ENCODE assay signal across 1 cellular context in the genomic region with DNA sequence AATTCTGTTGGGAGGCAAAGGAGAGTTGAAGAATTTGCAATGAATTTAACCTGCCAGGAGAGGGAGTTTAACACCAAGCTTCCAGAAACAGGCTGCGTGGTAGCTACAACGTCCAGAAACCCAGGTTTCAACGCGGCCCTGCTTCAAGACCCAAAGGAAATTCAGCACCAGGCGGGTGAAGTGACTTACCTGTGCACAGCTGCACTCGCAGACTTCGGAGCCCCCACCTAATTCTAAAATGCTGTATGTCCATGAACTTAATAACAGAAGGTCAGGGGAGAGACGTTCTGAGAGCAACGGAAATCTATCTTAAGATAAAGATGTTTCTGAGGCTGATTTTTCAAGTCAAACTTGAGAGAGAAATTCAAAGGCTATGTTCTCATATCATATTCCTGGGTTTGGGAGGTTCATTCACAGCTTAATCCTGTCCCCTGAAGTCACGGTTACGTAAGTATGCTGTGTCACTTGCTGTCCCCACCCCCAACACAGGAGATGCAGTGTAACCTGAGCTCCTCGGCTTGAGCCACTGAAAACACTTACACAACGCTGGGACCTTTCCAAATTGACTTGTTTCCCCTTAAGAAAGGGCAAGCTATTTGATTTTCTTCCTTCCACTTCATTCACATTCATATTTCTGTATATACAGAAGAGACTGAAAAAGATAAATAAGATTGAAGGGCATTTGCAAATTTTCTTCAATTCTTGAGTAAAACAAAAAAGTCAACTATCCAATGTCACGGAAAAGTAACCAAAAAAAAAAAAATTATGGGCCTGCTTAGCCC.
A peak's percentile ranks its signal among the peaks of the same experiment; 100 is the strongest.
TF ChIP-seq lines count a peak whose summit lies in the region.

No MANE protein-coding gene starts in this region.

TF ChIP-seq in K562, 482 proteins besides CTCF, POLR2A, EP300 and RAD21 (continued from another document and continues in another):
- TF ChIP-seq, protein P1, sequence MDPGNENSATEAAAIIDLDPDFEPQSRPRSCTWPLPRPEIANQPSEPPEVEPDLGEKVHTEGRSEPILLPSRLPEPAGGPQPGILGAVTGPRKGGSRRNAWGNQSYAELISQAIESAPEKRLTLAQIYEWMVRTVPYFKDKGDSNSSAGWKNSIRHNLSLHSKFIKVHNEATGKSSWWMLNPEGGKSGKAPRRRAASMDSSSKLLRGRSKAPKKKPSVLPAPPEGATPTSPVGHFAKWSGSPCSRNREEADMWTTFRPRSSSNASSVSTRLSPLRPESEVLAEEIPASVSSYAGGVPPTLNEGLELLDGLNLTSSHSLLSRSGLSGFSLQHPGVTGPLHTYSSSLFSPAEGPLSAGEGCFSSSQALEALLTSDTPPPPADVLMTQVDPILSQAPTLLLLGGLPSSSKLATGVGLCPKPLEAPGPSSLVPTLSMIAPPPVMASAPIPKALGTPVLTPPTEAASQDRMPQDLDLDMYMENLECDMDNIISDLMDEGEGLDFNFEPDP (CRISPR knock-in tag; IDR thresholded peaks at IDR 0.05) = no peak
- TF ChIP-seq, protein P2, sequence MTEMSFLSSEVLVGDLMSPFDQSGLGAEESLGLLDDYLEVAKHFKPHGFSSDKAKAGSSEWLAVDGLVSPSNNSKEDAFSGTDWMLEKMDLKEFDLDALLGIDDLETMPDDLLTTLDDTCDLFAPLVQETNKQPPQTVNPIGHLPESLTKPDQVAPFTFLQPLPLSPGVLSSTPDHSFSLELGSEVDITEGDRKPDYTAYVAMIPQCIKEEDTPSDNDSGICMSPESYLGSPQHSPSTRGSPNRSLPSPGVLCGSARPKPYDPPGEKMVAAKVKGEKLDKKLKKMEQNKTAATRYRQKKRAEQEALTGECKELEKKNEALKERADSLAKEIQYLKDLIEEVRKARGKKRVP (CRISPR knock-in tag; IDR thresholded peaks at IDR 0.05) = no peak
- TF ChIP-seq, protein P3, sequence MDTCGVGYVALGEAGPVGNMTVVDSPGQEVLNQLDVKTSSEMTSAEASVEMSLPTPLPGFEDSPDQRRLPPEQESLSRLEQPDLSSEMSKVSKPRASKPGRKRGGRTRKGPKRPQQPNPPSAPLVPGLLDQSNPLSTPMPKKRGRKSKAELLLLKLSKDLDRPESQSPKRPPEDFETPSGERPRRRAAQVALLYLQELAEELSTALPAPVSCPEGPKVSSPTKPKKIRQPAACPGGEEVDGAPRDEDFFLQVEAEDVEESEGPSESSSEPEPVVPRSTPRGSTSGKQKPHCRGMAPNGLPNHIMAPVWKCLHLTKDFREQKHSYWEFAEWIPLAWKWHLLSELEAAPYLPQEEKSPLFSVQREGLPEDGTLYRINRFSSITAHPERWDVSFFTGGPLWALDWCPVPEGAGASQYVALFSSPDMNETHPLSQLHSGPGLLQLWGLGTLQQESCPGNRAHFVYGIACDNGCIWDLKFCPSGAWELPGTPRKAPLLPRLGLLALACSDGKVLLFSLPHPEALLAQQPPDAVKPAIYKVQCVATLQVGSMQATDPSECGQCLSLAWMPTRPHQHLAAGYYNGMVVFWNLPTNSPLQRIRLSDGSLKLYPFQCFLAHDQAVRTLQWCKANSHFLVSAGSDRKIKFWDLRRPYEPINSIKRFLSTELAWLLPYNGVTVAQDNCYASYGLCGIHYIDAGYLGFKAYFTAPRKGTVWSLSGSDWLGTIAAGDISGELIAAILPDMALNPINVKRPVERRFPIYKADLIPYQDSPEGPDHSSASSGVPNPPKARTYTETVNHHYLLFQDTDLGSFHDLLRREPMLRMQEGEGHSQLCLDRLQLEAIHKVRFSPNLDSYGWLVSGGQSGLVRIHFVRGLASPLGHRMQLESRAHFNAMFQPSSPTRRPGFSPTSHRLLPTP (IDR thresholded peaks at IDR 0.05; ENCODE audit: borderline replicate concordance, extremely low read depth, insufficient read length) = no peak
- TF ChIP-seq NR3C1 (CRISPR knock-in tag; IDR thresholded peaks at IDR 0.05) (no peak), HNRNPK (IDR thresholded peaks at IDR 0.05; ENCODE audit: low read depth, low read length, poor library complexity, severe bottlenecking) (no peak), SMARCE1 (IDR thresholded peaks at IDR 0.05) (no peak), TBL1XR1 (IDR thresholded peaks at IDR 0.05; ENCODE audit: low read length in 2 of 2) (peak in 1 of 2 experiments; percentile 85; a peak in 1 of 4 replicates), CAMTA2 (CRISPR knock-in tag; conservative IDR thresholded peaks at IDR 0.05) (no peak), ZNF77 (CRISPR knock-in tag; IDR thresholded peaks at IDR 0.05) (no peak), STAG1 (CRISPR knock-in tag; IDR thresholded peaks at IDR 0.05; ENCODE audit: borderline replicate concordance) (no peak), RB1 (IDR thresholded peaks at IDR 0.05; ENCODE audit: low read depth) (no peak), ZNF717 (CRISPR knock-in tag; IDR thresholded peaks at IDR 0.05) (no peak), PHB (CRISPR knock-in tag; IDR thresholded peaks at IDR 0.05) (no peak), SNRNP70 (optimal IDR thresholded peaks at IDR 0.05; ENCODE audit: low read depth, low read length) (no peak), ZNF146 (CRISPR knock-in tag; IDR thresholded peaks at IDR 0.05; ENCODE audit: unreplicated experiment) (no peak), ZNF408 (CRISPR knock-in tag; IDR thresholded peaks at IDR 0.05; ENCODE audit: low read depth) (no peak), ZNF140 (CRISPR knock-in tag; IDR thresholded peaks at IDR 0.05) (no peak), XRCC5 (IDR thresholded peaks at IDR 0.05; ENCODE audit: low read depth, low read length) (peak; percentile 40; the same call in 1 of the 2 replicates), SMAD3 (CRISPR knock-in tag; conservative IDR thresholded peaks at IDR 0.05) (no peak), ZNF324 (CRISPR knock-in tag; IDR thresholded peaks at IDR 0.05) (0 out of 2 replicates have a peak, but pooled peaks have one; percentile 13), FOXK1 (CRISPR knock-in tag; IDR thresholded peaks at IDR 0.05; ENCODE audit: borderline replicate concordance) (0 out of 2 replicates have a peak, but pooled peaks have one; percentile 31), HMGN3 (IDR thresholded peaks at IDR 0.05; ENCODE audit: borderline replicate concordance, extremely low read depth, insufficient read length, low read depth, low read length) (no peak), ZNF124 (CRISPR knock-in tag; IDR thresholded peaks at IDR 0.05) (no peak), ZNF384 (IDR thresholded peaks at IDR 0.05; ENCODE audit: low read depth, low read length) (peak; percentile 18; the same call in 1 of the 2 replicates), ZBTB17 (CRISPR knock-in tag; IDR thresholded peaks at IDR 0.05) (0 out of 2 replicates have a peak, but pooled peaks have one; percentile 43)
- TF ChIP-seq, protein P4, sequence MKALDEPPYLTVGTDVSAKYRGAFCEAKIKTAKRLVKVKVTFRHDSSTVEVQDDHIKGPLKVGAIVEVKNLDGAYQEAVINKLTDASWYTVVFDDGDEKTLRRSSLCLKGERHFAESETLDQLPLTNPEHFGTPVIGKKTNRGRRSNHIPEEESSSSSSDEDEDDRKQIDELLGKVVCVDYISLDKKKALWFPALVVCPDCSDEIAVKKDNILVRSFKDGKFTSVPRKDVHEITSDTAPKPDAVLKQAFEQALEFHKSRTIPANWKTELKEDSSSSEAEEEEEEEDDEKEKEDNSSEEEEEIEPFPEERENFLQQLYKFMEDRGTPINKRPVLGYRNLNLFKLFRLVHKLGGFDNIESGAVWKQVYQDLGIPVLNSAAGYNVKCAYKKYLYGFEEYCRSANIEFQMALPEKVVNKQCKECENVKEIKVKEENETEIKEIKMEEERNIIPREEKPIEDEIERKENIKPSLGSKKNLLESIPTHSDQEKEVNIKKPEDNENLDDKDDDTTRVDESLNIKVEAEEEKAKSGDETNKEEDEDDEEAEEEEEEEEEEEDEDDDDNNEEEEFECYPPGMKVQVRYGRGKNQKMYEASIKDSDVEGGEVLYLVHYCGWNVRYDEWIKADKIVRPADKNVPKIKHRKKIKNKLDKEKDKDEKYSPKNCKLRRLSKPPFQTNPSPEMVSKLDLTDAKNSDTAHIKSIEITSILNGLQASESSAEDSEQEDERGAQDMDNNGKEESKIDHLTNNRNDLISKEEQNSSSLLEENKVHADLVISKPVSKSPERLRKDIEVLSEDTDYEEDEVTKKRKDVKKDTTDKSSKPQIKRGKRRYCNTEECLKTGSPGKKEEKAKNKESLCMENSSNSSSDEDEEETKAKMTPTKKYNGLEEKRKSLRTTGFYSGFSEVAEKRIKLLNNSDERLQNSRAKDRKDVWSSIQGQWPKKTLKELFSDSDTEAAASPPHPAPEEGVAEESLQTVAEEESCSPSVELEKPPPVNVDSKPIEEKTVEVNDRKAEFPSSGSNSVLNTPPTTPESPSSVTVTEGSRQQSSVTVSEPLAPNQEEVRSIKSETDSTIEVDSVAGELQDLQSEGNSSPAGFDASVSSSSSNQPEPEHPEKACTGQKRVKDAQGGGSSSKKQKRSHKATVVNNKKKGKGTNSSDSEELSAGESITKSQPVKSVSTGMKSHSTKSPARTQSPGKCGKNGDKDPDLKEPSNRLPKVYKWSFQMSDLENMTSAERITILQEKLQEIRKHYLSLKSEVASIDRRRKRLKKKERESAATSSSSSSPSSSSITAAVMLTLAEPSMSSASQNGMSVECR (CRISPR knock-in tag; IDR thresholded peaks at IDR 0.05) = peak; percentile 12; the same call in 1 of the 2 replicates
- TF ChIP-seq, protein P5, sequence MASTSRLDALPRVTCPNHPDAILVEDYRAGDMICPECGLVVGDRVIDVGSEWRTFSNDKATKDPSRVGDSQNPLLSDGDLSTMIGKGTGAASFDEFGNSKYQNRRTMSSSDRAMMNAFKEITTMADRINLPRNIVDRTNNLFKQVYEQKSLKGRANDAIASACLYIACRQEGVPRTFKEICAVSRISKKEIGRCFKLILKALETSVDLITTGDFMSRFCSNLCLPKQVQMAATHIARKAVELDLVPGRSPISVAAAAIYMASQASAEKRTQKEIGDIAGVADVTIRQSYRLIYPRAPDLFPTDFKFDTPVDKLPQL (IDR thresholded peaks at IDR 0.05; ENCODE audit: extremely low read depth, insufficient read length) = peak; percentile 38
- TF ChIP-seq, protein P6, sequence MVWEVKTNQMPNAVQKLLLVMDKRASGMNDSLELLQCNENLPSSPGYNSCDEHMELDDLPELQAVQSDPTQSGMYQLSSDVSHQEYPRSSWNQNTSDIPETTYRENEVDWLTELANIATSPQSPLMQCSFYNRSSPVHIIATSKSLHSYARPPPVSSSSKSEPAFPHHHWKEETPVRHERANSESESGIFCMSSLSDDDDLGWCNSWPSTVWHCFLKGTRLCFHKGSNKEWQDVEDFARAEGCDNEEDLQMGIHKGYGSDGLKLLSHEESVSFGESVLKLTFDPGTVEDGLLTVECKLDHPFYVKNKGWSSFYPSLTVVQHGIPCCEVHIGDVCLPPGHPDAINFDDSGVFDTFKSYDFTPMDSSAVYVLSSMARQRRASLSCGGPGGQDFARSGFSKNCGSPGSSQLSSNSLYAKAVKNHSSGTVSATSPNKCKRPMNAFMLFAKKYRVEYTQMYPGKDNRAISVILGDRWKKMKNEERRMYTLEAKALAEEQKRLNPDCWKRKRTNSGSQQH (CRISPR knock-in tag; IDR thresholded peaks at IDR 0.05) = no peak
- TF ChIP-seq, protein P7, sequence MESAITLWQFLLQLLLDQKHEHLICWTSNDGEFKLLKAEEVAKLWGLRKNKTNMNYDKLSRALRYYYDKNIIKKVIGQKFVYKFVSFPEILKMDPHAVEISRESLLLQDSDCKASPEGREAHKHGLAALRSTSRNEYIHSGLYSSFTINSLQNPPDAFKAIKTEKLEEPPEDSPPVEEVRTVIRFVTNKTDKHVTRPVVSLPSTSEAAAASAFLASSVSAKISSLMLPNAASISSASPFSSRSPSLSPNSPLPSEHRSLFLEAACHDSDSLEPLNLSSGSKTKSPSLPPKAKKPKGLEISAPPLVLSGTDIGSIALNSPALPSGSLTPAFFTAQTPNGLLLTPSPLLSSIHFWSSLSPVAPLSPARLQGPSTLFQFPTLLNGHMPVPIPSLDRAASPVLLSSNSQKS (CRISPR knock-in tag; IDR thresholded peaks at IDR 0.05) = no peak
- TF ChIP-seq, protein P8, sequence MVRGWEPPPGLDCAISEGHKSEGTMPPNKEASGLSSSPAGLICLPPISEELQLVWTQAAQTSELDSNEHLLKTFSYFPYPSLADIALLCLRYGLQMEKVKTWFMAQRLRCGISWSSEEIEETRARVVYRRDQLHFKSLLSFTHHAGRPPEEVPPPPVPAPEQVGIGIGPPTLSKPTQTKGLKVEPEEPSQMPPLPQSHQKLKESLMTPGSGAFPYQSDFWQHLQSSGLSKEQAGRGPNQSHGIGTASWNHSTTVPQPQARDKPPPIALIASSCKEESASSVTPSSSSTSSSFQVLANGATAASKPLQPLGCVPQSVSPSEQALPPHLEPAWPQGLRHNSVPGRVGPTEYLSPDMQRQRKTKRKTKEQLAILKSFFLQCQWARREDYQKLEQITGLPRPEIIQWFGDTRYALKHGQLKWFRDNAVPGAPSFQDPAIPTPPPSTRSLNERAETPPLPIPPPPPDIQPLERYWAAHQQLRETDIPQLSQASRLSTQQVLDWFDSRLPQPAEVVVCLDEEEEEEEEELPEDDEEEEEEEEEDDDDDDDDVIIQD (CRISPR knock-in tag; IDR thresholded peaks at IDR 0.05) = no peak
- TF ChIP-seq, protein P9, sequence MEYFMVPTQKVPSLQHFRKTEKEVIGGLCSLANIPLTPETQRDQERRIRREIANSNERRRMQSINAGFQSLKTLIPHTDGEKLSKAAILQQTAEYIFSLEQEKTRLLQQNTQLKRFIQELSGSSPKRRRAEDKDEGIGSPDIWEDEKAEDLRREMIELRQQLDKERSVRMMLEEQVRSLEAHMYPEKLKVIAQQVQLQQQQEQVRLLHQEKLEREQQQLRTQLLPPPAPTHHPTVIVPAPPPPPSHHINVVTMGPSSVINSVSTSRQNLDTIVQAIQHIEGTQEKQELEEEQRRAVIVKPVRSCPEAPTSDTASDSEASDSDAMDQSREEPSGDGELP (CRISPR knock-in tag; IDR thresholded peaks at IDR 0.05; ENCODE audit: borderline replicate concordance) = peak; percentile 51; the same call in 1 of the 2 replicates
- TF ChIP-seq, protein P10, sequence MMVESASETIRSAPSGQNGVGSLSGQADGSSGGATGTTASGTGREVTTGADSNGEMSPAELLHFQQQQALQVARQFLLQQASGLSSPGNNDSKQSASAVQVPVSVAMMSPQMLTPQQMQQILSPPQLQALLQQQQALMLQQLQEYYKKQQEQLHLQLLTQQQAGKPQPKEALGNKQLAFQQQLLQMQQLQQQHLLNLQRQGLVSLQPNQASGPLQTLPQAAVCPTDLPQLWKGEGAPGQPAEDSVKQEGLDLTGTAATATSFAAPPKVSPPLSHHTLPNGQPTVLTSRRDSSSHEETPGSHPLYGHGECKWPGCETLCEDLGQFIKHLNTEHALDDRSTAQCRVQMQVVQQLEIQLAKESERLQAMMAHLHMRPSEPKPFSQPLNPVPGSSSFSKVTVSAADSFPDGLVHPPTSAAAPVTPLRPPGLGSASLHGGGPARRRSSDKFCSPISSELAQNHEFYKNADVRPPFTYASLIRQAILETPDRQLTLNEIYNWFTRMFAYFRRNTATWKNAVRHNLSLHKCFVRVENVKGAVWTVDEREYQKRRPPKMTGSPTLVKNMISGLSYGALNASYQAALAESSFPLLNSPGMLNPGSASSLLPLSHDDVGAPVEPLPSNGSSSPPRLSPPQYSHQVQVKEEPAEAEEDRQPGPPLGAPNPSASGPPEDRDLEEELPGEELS (CRISPR knock-in tag; IDR thresholded peaks at IDR 0.05; ENCODE audit: borderline replicate concordance) = no peak
- TF ChIP-seq, protein P11, sequence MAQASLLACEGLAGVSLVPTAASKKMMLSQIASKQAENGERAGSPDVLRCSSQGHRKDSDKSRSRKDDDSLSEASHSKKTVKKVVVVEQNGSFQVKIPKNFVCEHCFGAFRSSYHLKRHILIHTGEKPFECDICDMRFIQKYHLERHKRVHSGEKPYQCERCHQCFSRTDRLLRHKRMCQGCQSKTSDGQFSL (CRISPR knock-in tag; IDR thresholded peaks at IDR 0.05) = no peak
- TF ChIP-seq, protein P11 (tag; IDR thresholded peaks at IDR 0.05) = no peak
